8 cellular contexts compared by ENCODE assay signal in the genomic region with DNA sequence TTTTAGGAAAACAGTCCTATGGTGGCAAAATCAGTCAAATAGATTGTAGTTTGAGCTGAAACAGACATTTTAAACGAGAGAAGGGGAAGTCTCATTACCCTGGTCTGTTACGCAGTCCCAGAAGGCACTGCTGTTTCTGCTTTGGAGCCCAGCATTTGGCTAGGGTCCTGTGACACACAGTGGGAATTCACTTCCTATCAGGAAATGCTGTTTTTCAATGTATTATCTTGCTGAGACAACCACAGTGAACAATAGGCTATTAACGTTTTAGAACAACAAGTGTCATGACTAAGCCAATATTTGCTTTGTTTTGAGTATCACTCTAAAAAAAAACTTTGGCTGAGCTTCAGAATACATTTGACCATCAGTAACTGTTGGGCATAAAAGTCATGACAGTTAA.
A peak's percentile ranks its signal among the peaks of the same experiment; 100 is the strongest.
DNase-seq lines count a peak whose midpoint lies in the region; ATAC-seq and TF ChIP-seq lines count a peak whose summit lies in the region.

No MANE protein-coding gene starts in this region.

- H3K4me3 ChIP-seq in right atrium auricular region = no peak overlapping the region
- H3K4me3 ChIP-seq in spleen = peak overlapping the region in 1 of 8 donors; percentile 31
- no peak overlapping the region for H3K4me3 ChIP-seq in MM.1S (ENCODE audit: low read length)

- H3K27me3 ChIP-seq in right atrium auricular region (no peaks in the 10 kb centered on the region), spleen (replicated peaks in 1 of 7) (no peaks in the 10 kb centered on the region), MM.1S (replicated peaks; ENCODE audit: insufficient read depth, low read length) (no peaks in the 10 kb centered on the region)

- intact Hi-C loops in activated CD4-positive, alpha-beta memory T cell treated with anti-CD3 and anti-CD28 coated beads for 36 hours (cut with micrococcal nuclease) = no loop called here
- intact Hi-C loops in spleen (cut with DNase I; ENCODE audit: low total_unique reads) = no loop called here

- H3K36me3 ChIP-seq in right atrium auricular region (no peaks in the 10 kb centered on the region), spleen (no peaks in the 10 kb centered on the region), MM.1S (replicated peaks; ENCODE audit: insufficient read depth, low read length) (no peaks in the 10 kb centered on the region)

- H3K9me3 ChIP-seq in right atrium auricular region (no peaks in the 10 kb centered on the region), spleen (no peaks in the 10 kb centered on the region), MM.1S (replicated peaks; ENCODE audit: insufficient read depth, low read length) (no peaks in the 10 kb centered on the region)

- no peak for DNase-seq in activated naive CD4-positive, alpha-beta T cell (lab: John Stamatoyannopoulos, UW)
- no peak for DNase-seq in activated CD4-positive, alpha-beta memory T cell treated with anti-CD3 and anti-CD28 coated beads for 36 hours
- DNase-seq in right atrium auricular region (ENCODE audit: low spot score) (no peak), spleen (no peak), MM.1S (no peak), germinal center (ENCODE audit: low spot score) (no peak)

- WGBS in spleen, 5 donors = 11 to 36% (median 18%) methylated on average over 3 of the region's 3 CpGs

- peaks cover 7% of the 10 kb centered on the region for H3F3A ChIP-seq in MM.1S (ENCODE audit: insufficient read depth, low read length)

- TF ChIP-seq CTCF in right atrium auricular region (IDR thresholded peaks at IDR 0.05) (no peak), spleen (IDR thresholded peaks at IDR 0.05 in 8 of 11, conservative IDR thresholded peaks at IDR 0.05 in 3 of 11) (no peak), MM.1S (IDR thresholded peaks at IDR 0.05; ENCODE audit: low read length) (no peak)

- POLR2A ChIA-PET in activated CD4-positive, alpha-beta memory T cell treated with anti-CD3 and anti-CD28 coated beads for 36 hours (lab: Charles Lee) = interaction anchor here (1.1 kb wide), 1 partner anchor 73 kb away, joined by 3 read pairs; no protein-coding TSS in a partner anchor

- H3K4me1 ChIP-seq in right atrium auricular region (peaks cover 0 to 71% of the 10 kb centered on the region in 2 donors), spleen (peaks cover 35 to 100% (median 78%) of the 10 kb centered on the region in 6 donors), MM.1S (ENCODE audit: low read length) (peaks cover 32% of the 10 kb centered on the region)

- H2AFZ ChIP-seq in MM.1S (ENCODE audit: low read length) = no peak overlapping the region

- H3K36me3 Mint-ChIP-seq in activated naive CD4-positive, alpha-beta T cell treated with anti-CD3 and anti-CD28 coated beads, Interleukin-2, amount 50 U/mL, for 24 hours = peaks cover 17% of the 10 kb centered on the region
- peaks cover 4% of the 10 kb centered on the region for H3K36me3 Mint-ChIP-seq in activated CD4-positive, alpha-beta memory T cell treated with anti-CD3 and anti-CD28 coated beads for 36 hours

- no peak for TF ChIP-seq POLR2A in spleen (IDR thresholded peaks at IDR 0.05)

- H3K4me2 ChIP-seq in MM.1S (ENCODE audit: low read depth, low read length) = no peak overlapping the region

- no peaks in the 10 kb centered on the region for H4K20me1 ChIP-seq in MM.1S (ENCODE audit: insufficient read depth, low read length)

- no peak for ATAC-seq in GM19324 (IDR thresholded peaks at IDR 0.05; ENCODE audit: low FRiP score, unreplicated experiment)

- H3K9ac ChIP-seq in MM.1S (ENCODE audit: low read length) = no peak overlapping the region

- peak overlapping the region; percentile 41 to 67 for H3K27ac ChIP-seq in right atrium auricular region
- peak overlapping the region; percentile 54 to 87 (median 79) for H3K27ac ChIP-seq in spleen
- no peak overlapping the region for H3K27ac ChIP-seq in MM.1S (ENCODE audit: low read length)

- H3K79me2 ChIP-seq in MM.1S (ENCODE audit: low read length) = peaks cover 22% of the 10 kb centered on the region

- CTCF ChIA-PET in activated CD4-positive, alpha-beta memory T cell treated with anti-CD3 and anti-CD28 coated beads for 36 hours (lab: Charles Lee) = interaction anchor here (0.6 to 1.2 kb wide), 4 partner anchors 23 to 198 kb away, joined by 4 to 7 read pairs (median 4); no protein-coding TSS in a partner anchor

- peak overlapping the region; percentile 58 for H3K4me3 Mint-ChIP-seq in activated naive CD4-positive, alpha-beta T cell treated with anti-CD3 and anti-CD28 coated beads, Interleukin-2, amount 50 U/mL, for 24 hours
- H3K4me3 Mint-ChIP-seq in activated CD4-positive, alpha-beta memory T cell treated with anti-CD3 and anti-CD28 coated beads for 36 hours = peak overlapping the region; percentile 45

- H3K9me3 Mint-ChIP-seq in activated naive CD4-positive, alpha-beta T cell treated with anti-CD3 and anti-CD28 coated beads, Interleukin-2, amount 50 U/mL, for 24 hours = peaks cover 10% of the 10 kb centered on the region
- H3K9me3 Mint-ChIP-seq in activated CD4-positive, alpha-beta memory T cell treated with anti-CD3 and anti-CD28 coated beads for 36 hours = peaks cover 2% of the 10 kb centered on the region

- peaks cover 91% of the 10 kb centered on the region for H3K4me1 Mint-ChIP-seq in activated naive CD4-positive, alpha-beta T cell treated with anti-CD3 and anti-CD28 coated beads, Interleukin-2, amount 50 U/mL, for 24 hours
- H3K4me1 Mint-ChIP-seq in activated CD4-positive, alpha-beta memory T cell treated with anti-CD3 and anti-CD28 coated beads for 36 hours (ENCODE audit: low read depth) = peaks cover 87% of the 10 kb centered on the region

- no peaks in the 10 kb centered on the region for H3K27me3 Mint-ChIP-seq in activated naive CD4-positive, alpha-beta T cell treated with anti-CD3 and anti-CD28 coated beads, Interleukin-2, amount 50 U/mL, for 24 hours
- no peaks in the 10 kb centered on the region for H3K27me3 Mint-ChIP-seq in activated CD4-positive, alpha-beta memory T cell treated with anti-CD3 and anti-CD28 coated beads for 36 hours

- H3K27ac Mint-ChIP-seq in activated naive CD4-positive, alpha-beta T cell treated with anti-CD3 and anti-CD28 coated beads, Interleukin-2, amount 50 U/mL, for 24 hours = peak overlapping the region; percentile 92
- peak overlapping the region; percentile 92 for H3K27ac Mint-ChIP-seq in activated CD4-positive, alpha-beta memory T cell treated with anti-CD3 and anti-CD28 coated beads for 36 hours

- H3K9me2 ChIP-seq in MM.1S (replicated peaks; ENCODE audit: insufficient read depth, low read length) = no peaks in the 10 kb centered on the region
